8 cellular contexts compared by ENCODE assay signal in the genomic region with DNA sequence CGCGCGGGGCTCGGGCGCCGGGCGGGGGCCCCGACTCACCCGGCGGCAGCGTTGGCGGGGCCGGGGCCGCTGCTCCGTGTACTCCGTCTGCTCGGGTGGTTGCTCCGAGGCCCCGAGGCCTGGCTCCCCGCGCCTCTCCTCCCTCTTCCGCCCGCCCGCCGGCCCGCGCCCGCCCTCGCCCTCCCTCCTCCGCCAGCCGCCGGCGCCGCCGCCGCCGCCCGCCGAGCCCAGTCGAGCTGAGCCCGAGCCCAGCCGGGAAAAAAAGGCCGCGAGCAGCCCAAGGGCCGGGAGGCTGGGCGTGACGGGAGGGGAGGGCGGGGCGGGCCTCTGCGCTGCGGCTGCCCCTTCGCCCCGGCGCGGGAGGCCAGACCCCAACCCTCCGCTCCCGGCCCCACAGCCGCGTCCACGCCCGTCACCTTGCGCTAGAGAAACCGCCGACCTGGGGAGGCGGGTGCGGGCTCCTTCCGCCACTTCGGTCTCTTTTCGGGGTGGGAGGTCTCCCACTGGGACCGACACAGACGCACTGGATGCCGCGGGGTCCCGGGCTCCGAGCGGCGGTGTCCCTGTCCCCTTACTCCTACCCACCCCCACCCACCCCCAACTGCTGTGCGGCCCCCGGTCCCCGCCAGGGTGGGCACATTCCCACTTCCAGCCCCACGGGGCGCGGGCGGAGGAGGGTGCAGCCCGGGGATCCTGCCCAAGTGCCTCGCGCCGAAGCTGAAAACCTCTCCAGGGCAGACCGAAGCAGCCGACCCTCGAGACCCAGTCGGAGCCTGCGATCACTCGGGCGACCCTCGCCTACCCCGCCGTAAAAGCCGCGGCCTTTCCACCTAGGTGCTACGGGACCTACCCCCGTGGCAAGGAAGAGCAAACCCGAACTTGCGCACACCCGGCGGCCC. TPM values are rescaled to one million over a fixed set of nuclear protein-coding genes. Genes with fewer than 3 reads are reported as not detected.
DNase-seq lines count a peak whose midpoint lies in the region; ATAC-seq and TF ChIP-seq lines count a peak whose summit lies in the region.

A gene with protein sequence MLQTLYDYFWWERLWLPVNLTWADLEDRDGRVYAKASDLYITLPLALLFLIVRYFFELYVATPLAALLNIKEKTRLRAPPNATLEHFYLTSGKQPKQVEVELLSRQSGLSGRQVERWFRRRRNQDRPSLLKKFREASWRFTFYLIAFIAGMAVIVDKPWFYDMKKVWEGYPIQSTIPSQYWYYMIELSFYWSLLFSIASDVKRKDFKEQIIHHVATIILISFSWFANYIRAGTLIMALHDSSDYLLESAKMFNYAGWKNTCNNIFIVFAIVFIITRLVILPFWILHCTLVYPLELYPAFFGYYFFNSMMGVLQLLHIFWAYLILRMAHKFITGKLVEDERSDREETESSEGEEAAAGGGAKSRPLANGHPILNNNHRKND (minus strand): TSS at position 256 of the 899 bp plus-strand sequence. CDS start 5,745 bp downstream, outside the sequence.

- H3K9me3 ChIP-seq in iPS-15b (ENCODE audit: control insufficient read depth, insufficient read depth, low read length) (no peaks in the 10 kb centered on the region), skeletal muscle satellite cell (replicated peaks; ENCODE audit: low read length) (no peaks in the 10 kb centered on the region)

- CTCF ChIA-PET in HEK293T (lab: Yijun Ruan, JAX), result no interaction called here

- DNase-seq in GM03348 (ENCODE audit: low spot score) (peak; percentile 96), HEK293T (ENCODE audit: extremely low spot score) (peak; percentile 89), NCI-H128 (lab: John Stamatoyannopoulos, UW; ENCODE audit: unreplicated experiment) (peak; percentile 64), UCSD-AML1 (lab: John Stamatoyannopoulos, UW; ENCODE audit: unreplicated experiment) (peak; percentile 84)

- peaks cover 71% of the 10 kb centered on the region for H3K4me1 Mint-ChIP-seq in brain

- peaks cover 51% of the 10 kb centered on the region for H3K4me1 ChIP-seq in iPS-15b (ENCODE audit: control insufficient read depth, insufficient read depth, low read length)
- H3K4me1 ChIP-seq in skeletal muscle satellite cell (ENCODE audit: control insufficient read depth, insufficient read depth, low read length), result peaks cover 67% of the 10 kb centered on the region

- ATAC-seq in GM18519 (IDR thresholded peaks at IDR 0.05; ENCODE audit: low FRiP score, unreplicated experiment), result no peak

- no peaks in the 10 kb centered on the region for H3K27me3 Mint-ChIP-seq in brain

- TF ChIP-seq CTCF in brain (conservative IDR thresholded peaks at IDR 0.05), result peak in 1 of 2 experiments; percentile 15

- H3K27ac Mint-ChIP-seq in brain, result peak within 1 kb of the TSS; percentile 91 to 95 (median 94)

- no peaks in the 10 kb centered on the region for H3K27me3 ChIP-seq in iPS-15b (ENCODE audit: control insufficient read depth, insufficient read depth, low read length)
- no peaks in the 10 kb centered on the region for H3K27me3 ChIP-seq in skeletal muscle satellite cell (ENCODE audit: control insufficient read depth, insufficient read depth, low read length)

- H3K9ac ChIP-seq in iPS-15b (ENCODE audit: low read depth, low read length) (peak within 1 kb of the TSS; percentile 48), skeletal muscle satellite cell (ENCODE audit: low read depth, low read length) (peak within 1 kb of the TSS; percentile 96)

- H3K4me3 Mint-ChIP-seq in brain, result peak within 1 kb of the TSS; percentile 87 to 92 (median 88)

- H3K9me3 Mint-ChIP-seq in brain, result peaks cover 0 to 4% (median 0%) of the 10 kb centered on the region in 5 experiments

- H3K4me3 ChIP-seq in iPS-15b (ENCODE audit: low read depth, low read length) (peak within 1 kb of the TSS; percentile 85), skeletal muscle satellite cell (ENCODE audit: low read length) (peak within 1 kb of the TSS; percentile 86)

- H3K4me2 ChIP-seq in skeletal muscle satellite cell (ENCODE audit: low read length), result peak within 1 kb of the TSS; percentile 96

- POLR2A ChIA-PET in HEK293T (lab: Yijun Ruan, JAX), result interaction anchor here (1.0 to 3.6 kb wide), 6 partner anchors 9 to 395 kb away, joined by 3 to 20 read pairs (median 4); a partner anchor contains a TSS

- H3K36me3 Mint-ChIP-seq in brain, result no peaks in the 10 kb centered on the region

- H3K36me3 ChIP-seq in iPS-15b (ENCODE audit: control insufficient read depth, insufficient read depth, low read length) (no peaks in the 10 kb centered on the region), skeletal muscle satellite cell (ENCODE audit: insufficient read depth, low read length) (no peaks in the 10 kb centered on the region)

TF ChIP-seq in HEK293T, 16 proteins besides CTCF, POLR2A, EP300 and RAD21:
- TF ChIP-seq FOXA1 (IDR thresholded peaks at IDR 0.05), result no peak
- TF ChIP-seq NFRKB (IDR thresholded peaks at IDR 0.05), result no peak
- no peak for TF ChIP-seq SP1 (IDR thresholded peaks at IDR 0.05)
- no peak for TF ChIP-seq CTBP1 (IDR thresholded peaks at IDR 0.05; ENCODE audit: borderline replicate concordance)
TF ChIP-seq in HEK293T: peak in this region for 0.

RNA-seq across cellular contexts. Expression of the gene that starts here (rescaled TPM):
- 362 TPM for polyA plus RNA-seq in brain (ENCODE audit: insufficient read depth, low read depth, low replicate concordance)
- 97.8 and 105 TPM in 2 replicates for total RNA-seq in skeletal muscle satellite cell (2012; rRNA removed)
